In genomic region chr2:71465356-71465755, GRCh38 we compare ENCODE assay signal across 1 cellular context.
TF ChIP-seq lines count a peak whose summit lies in the region.

No MANE protein-coding gene starts in this region.

TF ChIP-seq in WTC11, 78 proteins besides CTCF, POLR2A, EP300 and RAD21 (continued from another document):
- TF ChIP-seq ERG (CRISPR knock-in tag; IDR thresholded peaks at IDR 0.05) (no peak), CBFB (CRISPR knock-in tag; IDR thresholded peaks at IDR 0.05; ENCODE audit: low read depth) (no peak), CREB1 (CRISPR knock-in tag; IDR thresholded peaks at IDR 0.05) (no peak), RORB (CRISPR knock-in tag; IDR thresholded peaks at IDR 0.05) (no peak), AFF4 (CRISPR knock-in tag; IDR thresholded peaks at IDR 0.05; ENCODE audit: borderline replicate concordance) (no peak), MLX (CRISPR knock-in tag; IDR thresholded peaks at IDR 0.05) (no peak), SP1 (CRISPR knock-in tag; conservative IDR thresholded peaks at IDR 0.05) (no peak), SMAD3 (CRISPR knock-in tag; IDR thresholded peaks at IDR 0.05; ENCODE audit: borderline replicate concordance) (no peak), ZNF219 (CRISPR knock-in tag; IDR thresholded peaks at IDR 0.05; ENCODE audit: borderline replicate concordance) (no peak), JUN (CRISPR knock-in tag; IDR thresholded peaks at IDR 0.05) (no peak), STAT6 (CRISPR knock-in tag; conservative IDR thresholded peaks at IDR 0.05; ENCODE audit: low read depth) (no peak), ZSCAN18 (CRISPR knock-in tag; IDR thresholded peaks at IDR 0.05) (no peak), ZNF671 (CRISPR knock-in tag; IDR thresholded peaks at IDR 0.05) (no peak), GRHL2 (CRISPR knock-in tag; IDR thresholded peaks at IDR 0.05; ENCODE audit: insufficient replicate concordance, severe bottlenecking) (no peak), OVOL2 (CRISPR knock-in tag; IDR thresholded peaks at IDR 0.05; ENCODE audit: borderline replicate concordance) (no peak), ZNF138 (CRISPR knock-in tag; conservative IDR thresholded peaks at IDR 0.05) (no peak), HMGA2 (CRISPR knock-in tag; IDR thresholded peaks at IDR 0.05) (no peak), RELA (CRISPR knock-in tag; IDR thresholded peaks at IDR 0.05; ENCODE audit: borderline replicate concordance) (no peak), SMAD4 (CRISPR knock-in tag; IDR thresholded peaks at IDR 0.05) (no peak)
TF ChIP-seq in WTC11: peak in this region for 0.
